13 cellular contexts compared by ENCODE assay signal in genomic region chr7:91239171-91239604, GRCh38. TPM values are rescaled to one million over a fixed set of nuclear protein-coding genes. Genes with fewer than 3 reads are reported as not detected.
DNase-seq lines count a peak whose midpoint lies in the region; FAIRE-seq and TF ChIP-seq lines count a peak whose summit lies in the region.
"Had no signal": no experiment of that assay in that cellular context is flagged by ENCODE, and none has a peak within 500 bp of the region (broad histone marks: within the 10 kb centered on the region; RNA-seq: fewer than 3 reads in every experiment).

No MANE protein-coding gene starts in this region.

- no peak for TF ChIP-seq POLR2A in GM12891 (IDR thresholded peaks at IDR 0.05; ENCODE audit: low read depth, low read length)

- no peaks in the 10 kb centered on the region for H3K4me1 Mint-ChIP-seq in activated naive CD8-positive, alpha-beta T cell treated with anti-CD3 and anti-CD28 coated beads for 36 hours
- H3K4me1 Mint-ChIP-seq: activated CD4-positive, alpha-beta T cell treated with anti-CD3 and anti-CD28 coated beads, Interleukin-2, amount 10 ng/mL, durations not matched to agents 24 days and 14 days; B cell had no signal

- H3K9me3 Mint-ChIP-seq in activated naive CD8-positive, alpha-beta T cell treated with anti-CD3 and anti-CD28 coated beads for 36 hours: no peaks in the 10 kb centered on the region
- H3K9me3 Mint-ChIP-seq: activated CD4-positive, alpha-beta T cell treated with anti-CD3 and anti-CD28 coated beads, Interleukin-2, amount 10 ng/mL, durations not matched to agents 24 days and 14 days had no signal

- in situ Hi-C loops in ACHN (cut with HindIII; ENCODE audit: low pct_ligation_motif_present, low pct_unique_long_range_greater_than_20kb, low sequenced_read_pairs): no loop called here

- H3K4me3 Mint-ChIP-seq in activated naive CD8-positive, alpha-beta T cell treated with anti-CD3 and anti-CD28 coated beads for 36 hours: no peak overlapping the region
- H3K4me3 Mint-ChIP-seq: activated CD4-positive, alpha-beta T cell treated with anti-CD3 and anti-CD28 coated beads, Interleukin-2, amount 10 ng/mL, durations not matched to agents 24 days and 14 days; B cell had no signal

- H3K27ac Mint-ChIP-seq in activated naive CD8-positive, alpha-beta T cell treated with anti-CD3 and anti-CD28 coated beads for 36 hours: no peak overlapping the region
- H3K27ac Mint-ChIP-seq: activated CD4-positive, alpha-beta T cell treated with anti-CD3 and anti-CD28 coated beads, Interleukin-2, amount 10 ng/mL, durations not matched to agents 24 days and 14 days; B cell had no signal

- peaks cover 5% of the 10 kb centered on the region for H3K27me3 Mint-ChIP-seq in activated naive CD8-positive, alpha-beta T cell treated with anti-CD3 and anti-CD28 coated beads for 36 hours
- H3K27me3 Mint-ChIP-seq: activated CD4-positive, alpha-beta T cell treated with anti-CD3 and anti-CD28 coated beads, Interleukin-2, amount 10 ng/mL, durations not matched to agents 24 days and 14 days had no signal

- H3K36me3 Mint-ChIP-seq in activated naive CD8-positive, alpha-beta T cell treated with anti-CD3 and anti-CD28 coated beads for 36 hours: no peaks in the 10 kb centered on the region

- DNase-seq in ACHN: peak; percentile 71
- DNase-seq in HT1080 (ENCODE audit: low read depth): peak; percentile 98
- DNase-seq in amniotic epithelial cell (ENCODE audit: low read depth): peak; percentile 96
- DNase-seq in hepatic stellate cell (ENCODE audit: low spot score): peak; percentile 32
- no peak for DNase-seq in activated naive CD8-positive, alpha-beta T cell treated with anti-CD3 and anti-CD28 coated beads for 36 hours
- no peak for DNase-seq in NCI-H146 treated with DMSO at 0.1 percent for 48 hours (lab: John Stamatoyannopoulos, UW; ENCODE audit: unreplicated experiment)
- DNase-seq in GM12891 (ENCODE audit: insufficient read length, low spot score): no peak
- no peak for DNase-seq in NCI-H1930 (lab: John Stamatoyannopoulos, UW)
- DNase-seq: activated CD4-positive, alpha-beta T cell treated with anti-CD3 and anti-CD28 coated beads, Interleukin-2, amount 10 ng/mL, durations not matched to agents 24 days and 14 days; effector memory CD4-positive, alpha-beta T cell; NCI-H187; tibial artery had no signal

- no peak for FAIRE-seq in GM12891 (lab: Jason Lieb, UNC)

TF ChIP-seq in GM12891, 5 proteins besides CTCF, POLR2A, EP300 and RAD21:
- TF ChIP-seq POU2F2 (IDR thresholded peaks at IDR 0.05; ENCODE audit: low read depth, low read length) (no peak), SPI1 (IDR thresholded peaks at IDR 0.05; ENCODE audit: low read depth, low read length) (no peak), POLR2AphosphoS5 (IDR thresholded peaks at IDR 0.05; ENCODE audit: low read depth, low read length) (no peak), TAF1 (IDR thresholded peaks at IDR 0.05; ENCODE audit: low read depth, low read length) (no peak), PAX5 (IDR thresholded peaks at IDR 0.05; ENCODE audit: insufficient read depth, low read length, severe bottlenecking) (no peak)
TF ChIP-seq in GM12891: peak in this region for 0.

RNA-seq across cellular contexts. Expression of gene FZD1, which starts 25.0 kb away (rescaled TPM):
- 6.2 and 8.5 TPM in 2 replicates for total RNA-seq in HT1080 (2014; rRNA removed; shearing (Covaris generic))
- polyA plus RNA-seq in HT1080 (2015; cell fraction: cytosol; rRNA removed): 5.4 and 5.8 TPM in 2 replicates
- 4.4 and 5.3 TPM in 2 replicates for polyA plus RNA-seq in HT1080 (2015; cell fraction: nucleus; rRNA removed)
- under 1 TPM; 0.14 to 0.22 TPM for total RNA-seq in activated naive CD8-positive, alpha-beta T cell treated with anti-CD3 and anti-CD28 coated beads for 36 hours
- 0.40 TPM for polyA plus RNA-seq in GM12891 (2012; ENCODE audit: low read depth, missing spikeins)

Comparison
In these comparisons a context has a peak if more than half of its experiments do, and no peak if none do; other contexts are left out.
1. DNase-seq: peak in ACHN (single experiment), HT1080 (single experiment), amniotic epithelial cell (single experiment) and hepatic stellate cell (single experiment); none in activated naive CD8-positive, alpha-beta T cell treated with anti-CD3 and anti-CD28 coated beads for 36 hours (single experiment), NCI-H146 treated with DMSO at 0.1 percent for 48 hours (single experiment), GM12891 (single experiment) and NCI-H1930 (0 of 2).